ENCODE assay signal across 14 cellular contexts in the genomic region with DNA sequence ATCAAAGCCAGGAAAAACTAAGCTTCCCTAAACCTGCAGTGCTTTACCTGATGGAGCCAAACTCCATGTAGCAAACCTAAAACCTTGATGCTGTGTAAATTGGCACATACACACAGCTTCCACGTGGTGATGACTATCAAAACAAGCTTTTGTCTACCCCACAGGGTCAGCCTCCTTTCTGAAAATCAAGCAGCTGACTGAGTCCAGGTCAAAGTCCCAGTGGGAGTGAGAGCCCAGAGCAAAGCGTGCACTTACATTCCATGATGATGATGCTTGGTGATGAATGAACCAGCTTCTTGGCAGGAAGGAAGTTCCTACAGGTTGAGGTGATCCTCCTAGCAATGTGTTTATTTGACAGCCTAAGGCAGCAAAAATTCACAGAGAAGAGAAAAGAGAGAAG.
DNase-seq lines count a peak whose midpoint lies in the region; ATAC-seq and TF ChIP-seq lines count a peak whose summit lies in the region.
"Had no signal": no experiment of that assay in that cellular context is flagged by ENCODE, and none has a peak within 500 bp of the region (broad histone marks: within the 10 kb centered on the region; RNA-seq: fewer than 3 reads in every experiment).

No MANE protein-coding gene starts in this region.

- peaks cover 7% of the 10 kb centered on the region for H3K9me3 Mint-ChIP-seq in MCF 10A (ENCODE audit: unreplicated experiment)
- peaks cover 4% of the 10 kb centered on the region for H3K9me3 Mint-ChIP-seq in activated CD8-positive, alpha-beta T cell treated with anti-CD3 and anti-CD28 coated beads, Interleukin-2, amount 10 ng/mL, durations not matched to agents 7 days and 5 days (ENCODE audit: insufficient read depth)

- H3K36me3 ChIP-seq in breast epithelium, result no peaks in the 10 kb centered on the region
- no peaks in the 10 kb centered on the region for H3K36me3 ChIP-seq in BE2C

- BruUV-seq in MCF 10A (replicated peaks; lab: Mats Ljungman, UMichigan), result no TSS peak

- H3K27me3 ChIP-seq in breast epithelium (no peaks in the 10 kb centered on the region), BE2C (no peaks in the 10 kb centered on the region)

- CTCF ChIA-PET in MCF 10A (lab: Yijun Ruan, JAX), result no interaction called here
- CTCF ChIA-PET in activated CD8-positive, alpha-beta T cell treated with anti-CD3 and anti-CD28 coated beads, Interleukin-2, amount 10 ng/mL, durations not matched to agents 7 days and 5 days (lab: Charles Lee), result no interaction called here

- H3K36me3 Mint-ChIP-seq in MCF 10A (ENCODE audit: insufficient read depth, unreplicated experiment), result no peaks in the 10 kb centered on the region
- H3K36me3 Mint-ChIP-seq in activated CD8-positive, alpha-beta T cell treated with anti-CD3 and anti-CD28 coated beads, Interleukin-2, amount 10 ng/mL, durations not matched to agents 7 days and 5 days (ENCODE audit: low read depth), result no peaks in the 10 kb centered on the region

- DNase-seq in MCF 10A (ENCODE audit: unreplicated experiment) (peak; percentile 18), breast epithelium (ENCODE audit: low spot score in 2 of 2) (no peak), amniotic epithelial cell (ENCODE audit: low read depth) (peak; percentile 91), iris pigment epithelial cell (ENCODE audit: low read depth) (peak; percentile 80), BE2C (no peak), COLO668 (lab: John Stamatoyannopoulos, UW; ENCODE audit: unreplicated experiment) (no peak)
- no peak for DNase-seq in activated CD8-positive, alpha-beta T cell treated with anti-CD3 and anti-CD28 coated beads, Interleukin-2, amount 10 ng/mL, durations not matched to agents 7 days and 5 days
- DNase-seq: activated naive CD4-positive, alpha-beta T cell treated with Interleukin-2 at 50 U/mL for 16 hours; DND-41; NCI-H1105 treated with DMSO at 0.1 percent for 48 hours; NCI-H524 treated with DMSO at 0.1 percent for 48 hours; Right ventricle myocardium superior; substantia nigra had no signal

- TF ChIP-seq POLR2A in breast epithelium (IDR thresholded peaks at IDR 0.05), result no peak

- H3K4me3 ChIP-seq in breast epithelium, result no peak overlapping the region
- no peak overlapping the region for H3K4me3 ChIP-seq in BE2C (ENCODE audit: low read depth, low read length)

- H3K4me1 Mint-ChIP-seq in MCF 10A (ENCODE audit: insufficient read depth, unreplicated experiment), result peaks cover 11% of the 10 kb centered on the region
- no peaks in the 10 kb centered on the region for H3K4me1 Mint-ChIP-seq in activated CD8-positive, alpha-beta T cell treated with anti-CD3 and anti-CD28 coated beads, Interleukin-2, amount 10 ng/mL, durations not matched to agents 7 days and 5 days (ENCODE audit: low read depth)

- H3K9me3 ChIP-seq in breast epithelium, result no peaks in the 10 kb centered on the region
- peaks cover 4% of the 10 kb centered on the region; the same call in 1 of the 2 replicates for H3K9me3 ChIP-seq in BE2C

- POLR2A ChIA-PET in MCF 10A (lab: Yijun Ruan, JAX), result no interaction called here
- POLR2A ChIA-PET in activated CD8-positive, alpha-beta T cell treated with anti-CD3 and anti-CD28 coated beads, Interleukin-2, amount 10 ng/mL, durations not matched to agents 7 days and 5 days (lab: Charles Lee), result no interaction called here

- intact Hi-C loops in MCF 10A (cut with micrococcal nuclease), result no loop called here
- intact Hi-C loops in breast epithelium (cut with DNase I; ENCODE audit: low total_unique reads), result no loop called here

- TF ChIP-seq CTCF in MCF 10A (IDR thresholded peaks at IDR 0.05; ENCODE audit: unreplicated experiment) (no peak), breast epithelium (IDR thresholded peaks at IDR 0.05) (no peak), BE2C (IDR thresholded peaks at IDR 0.05; ENCODE audit: low read depth, low read length) (no peak)

- H3K27ac ChIP-seq in breast epithelium, result no peak overlapping the region

- H3K27me3 Mint-ChIP-seq in MCF 10A (ENCODE audit: insufficient read depth, unreplicated experiment), result no peaks in the 10 kb centered on the region
- no peaks in the 10 kb centered on the region for H3K27me3 Mint-ChIP-seq in activated CD8-positive, alpha-beta T cell treated with anti-CD3 and anti-CD28 coated beads, Interleukin-2, amount 10 ng/mL, durations not matched to agents 7 days and 5 days (ENCODE audit: low read depth)

- no peak overlapping the region for H3K27ac Mint-ChIP-seq in MCF 10A (ENCODE audit: low read depth, unreplicated experiment)
- no peak overlapping the region for H3K27ac Mint-ChIP-seq in activated CD8-positive, alpha-beta T cell treated with anti-CD3 and anti-CD28 coated beads, Interleukin-2, amount 10 ng/mL, durations not matched to agents 7 days and 5 days

- no peak overlapping the region for H3K4me3 Mint-ChIP-seq in MCF 10A (ENCODE audit: unreplicated experiment)
- H3K4me3 Mint-ChIP-seq in activated CD8-positive, alpha-beta T cell treated with anti-CD3 and anti-CD28 coated beads, Interleukin-2, amount 10 ng/mL, durations not matched to agents 7 days and 5 days, result no peak overlapping the region

- no peak for ATAC-seq in activated CD8-positive, alpha-beta T cell treated with anti-CD3 and anti-CD28 coated beads, Interleukin-2, amount 10 ng/mL, durations not matched to agents 7 days and 5 days
- no peak for ATAC-seq in HG03175 (IDR thresholded peaks at IDR 0.05; ENCODE audit: unreplicated experiment)

- H3K4me1 ChIP-seq in breast epithelium (no peaks in the 10 kb centered on the region), BE2C (no peaks in the 10 kb centered on the region)

Comparison
In these comparisons a context has a peak if more than half of its experiments do, and no peak if none do; other contexts are left out.
1. DNase-seq: peak in MCF 10A (single experiment), amniotic epithelial cell (single experiment) and iris pigment epithelial cell (single experiment); none in breast epithelium (0 of 2), BE2C (single experiment), activated CD8-positive, alpha-beta T cell treated with anti-CD3 and anti-CD28 coated beads, Interleukin-2, amount 10 ng/mL, durations not matched to agents 7 days and 5 days (single experiment) and COLO668 (single experiment).